1 cellular context compared by ENCODE assay signal in genomic region chr7:155619634-155620271, GRCh38.
TF ChIP-seq lines count a peak whose summit lies in the region.

No MANE protein-coding gene starts in this region.

TF ChIP-seq in HepG2, 621 proteins besides CTCF, POLR2A, EP300 and RAD21 (continued from another document and continues in another):
- no peak for TF ChIP-seq REST (IDR thresholded peaks at IDR 0.05; ENCODE audit: borderline replicate concordance in 1 of 2, low read depth in 1 of 2, low read length in 2 of 2)
- TF ChIP-seq KLF13 (CRISPR knock-in tag; IDR thresholded peaks at IDR 0.05) = no peak
- no peak for TF ChIP-seq SRSF9 (IDR thresholded peaks at IDR 0.05; ENCODE audit: borderline replicate concordance, insufficient read depth, low read depth, low read length, poor library complexity, severe bottlenecking)
- TF ChIP-seq ELF3 (CRISPR knock-in tag; IDR thresholded peaks at IDR 0.05) = no peak
- TF ChIP-seq TCF7L2 (IDR thresholded peaks at IDR 0.05; ENCODE audit: low read depth, low read length) = no peak
- TF ChIP-seq ZNF276 (CRISPR knock-in tag; IDR thresholded peaks at IDR 0.05; ENCODE audit: low read depth) = no peak
- no peak for TF ChIP-seq MEF2D (CRISPR knock-in tag; IDR thresholded peaks at IDR 0.05)
- TF ChIP-seq KLF15 (CRISPR knock-in tag; IDR thresholded peaks at IDR 0.05; ENCODE audit: borderline replicate concordance) = no peak
- TF ChIP-seq ZNF558 (CRISPR knock-in tag; IDR thresholded peaks at IDR 0.05; ENCODE audit: borderline replicate concordance) = no peak
- no peak for TF ChIP-seq POLR2AphosphoS5 (IDR thresholded peaks at IDR 0.05; ENCODE audit: low read depth, low read length)
- peak; percentile 33; the same call in 1 of the 2 replicates for TF ChIP-seq SAP130 (CRISPR knock-in tag; IDR thresholded peaks at IDR 0.05; ENCODE audit: low read depth)
- TF ChIP-seq CCAR2 (optimal IDR thresholded peaks at IDR 0.05; ENCODE audit: low read depth, low read length) = no peak
- no peak for TF ChIP-seq ZFP82 (CRISPR knock-in tag; IDR thresholded peaks at IDR 0.05; ENCODE audit: borderline replicate concordance)
- no peak for TF ChIP-seq ZNF362 (CRISPR knock-in tag; IDR thresholded peaks at IDR 0.05; ENCODE audit: borderline replicate concordance)
- no peak for TF ChIP-seq ZNF235 (CRISPR knock-in tag; IDR thresholded peaks at IDR 0.05; ENCODE audit: borderline replicate concordance)
- TF ChIP-seq ZFP41 (CRISPR knock-in tag; IDR thresholded peaks at IDR 0.05; ENCODE audit: borderline replicate concordance) = no peak
- no peak for TF ChIP-seq STAG1 (CRISPR knock-in tag; IDR thresholded peaks at IDR 0.05)
- TF ChIP-seq ZNF430 (CRISPR knock-in tag; IDR thresholded peaks at IDR 0.05) = no peak
- no peak for TF ChIP-seq ZNF572 (CRISPR knock-in tag; IDR thresholded peaks at IDR 0.05)
- TF ChIP-seq TFAP4 (IDR thresholded peaks at IDR 0.05; ENCODE audit: borderline replicate concordance, low read depth) = peak; percentile 59; the same call in 1 of the 2 replicates
- no peak for TF ChIP-seq TRAFD1 (CRISPR knock-in tag; IDR thresholded peaks at IDR 0.05; ENCODE audit: borderline replicate concordance)
- TF ChIP-seq TFDP2 (CRISPR knock-in tag; IDR thresholded peaks at IDR 0.05) = no peak
- no peak for TF ChIP-seq ZNF552 (CRISPR knock-in tag; IDR thresholded peaks at IDR 0.05; ENCODE audit: borderline replicate concordance)
- TF ChIP-seq HDAC6 (IDR thresholded peaks at IDR 0.05; ENCODE audit: low read depth, low read length) = no peak
- no peak for TF ChIP-seq RFX3 (CRISPR knock-in tag; IDR thresholded peaks at IDR 0.05)
- no peak for TF ChIP-seq ZNF3 (CRISPR knock-in tag; IDR thresholded peaks at IDR 0.05)
- TF ChIP-seq SRSF1 (optimal IDR thresholded peaks at IDR 0.05; ENCODE audit: low read depth, low read length) = no peak
- no peak for TF ChIP-seq RERE (CRISPR knock-in tag; IDR thresholded peaks at IDR 0.05; ENCODE audit: low read depth)
- TF ChIP-seq DPF2 (CRISPR knock-in tag; IDR thresholded peaks at IDR 0.05; ENCODE audit: borderline replicate concordance, low read depth) = no peak; the same call in 1 of the 2 replicates
- TF ChIP-seq IKZF4 (CRISPR knock-in tag; IDR thresholded peaks at IDR 0.05; ENCODE audit: borderline replicate concordance, low read depth, not compliant biosample characterization) = no peak
- no peak for TF ChIP-seq ZBTB1 (CRISPR knock-in tag; IDR thresholded peaks at IDR 0.05; ENCODE audit: borderline replicate concordance)
- TF ChIP-seq HIC2 (CRISPR knock-in tag; IDR thresholded peaks at IDR 0.05; ENCODE audit: low read depth) = no peak
- no peak for TF ChIP-seq MIER2 (CRISPR knock-in tag; IDR thresholded peaks at IDR 0.05)
- TF ChIP-seq MAF1 (CRISPR knock-in tag; IDR thresholded peaks at IDR 0.05; ENCODE audit: borderline replicate concordance) = no peak
- no peak for TF ChIP-seq FOXP1 (IDR thresholded peaks at IDR 0.05)
- TF ChIP-seq FOXP1 (CRISPR knock-in tag; IDR thresholded peaks at IDR 0.05) = no peak
- TF ChIP-seq AGO1 (IDR thresholded peaks at IDR 0.05; ENCODE audit: low read depth, low read length, poor library complexity, severe bottlenecking) = no peak
- TF ChIP-seq THYN1 (CRISPR knock-in tag; IDR thresholded peaks at IDR 0.05; ENCODE audit: borderline replicate concordance, low read depth) = no peak
- no peak for TF ChIP-seq E2F5 (CRISPR knock-in tag; conservative IDR thresholded peaks at IDR 0.05)
- TF ChIP-seq ZNF33B (CRISPR knock-in tag; IDR thresholded peaks at IDR 0.05) = no peak
- TF ChIP-seq THRA (CRISPR knock-in tag; IDR thresholded peaks at IDR 0.05; ENCODE audit: borderline replicate concordance) = no peak
- no peak for TF ChIP-seq FOSL1 (CRISPR knock-in tag; IDR thresholded peaks at IDR 0.05; ENCODE audit: borderline replicate concordance)
- no peak for TF ChIP-seq TBP (CRISPR knock-in tag; IDR thresholded peaks at IDR 0.05)
- no peak for TF ChIP-seq CC2D1A (CRISPR knock-in tag; IDR thresholded peaks at IDR 0.05)
